ENCODE assay signal across 28 cellular contexts in genomic region chr18:37210781-37211180, GRCh38.
"Had no signal": no experiment of that assay in that cellular context is flagged by ENCODE, and none has a peak within 500 bp of the region (broad histone marks: within the 10 kb centered on the region; RNA-seq: fewer than 3 reads in every experiment).

No MANE protein-coding gene starts in this region.

- H3K4me3 ChIP-seq: neural progenitor cell, ovary, psoas muscle, right lobe of liver, sigmoid colon, stomach, thoracic aorta, thyroid gland, tibial nerve, upper lobe of left lung, vagina had no signal

- H3K27me3 Mint-ChIP-seq: progenitor cell of endocrine pancreas; stimulated activated naive B cell treated with anti-CD40 and anti-IgM and Interleukin-4, amounts not matched to agents 10 μg/mL and 1 μg/mL and 100 μg/mL, for 72 hours; stimulated activated naive CD8-positive, alpha-beta T cell treated with anti-CD3 and anti-CD28 coated beads, Interleukin-15, Interleukin-2, amounts not matched to agents 100 ng/mL and 50 ng/mL, for 24 hours had no signal

- H3K27ac ChIP-seq: neural progenitor cell, ovary, parathyroid adenoma, psoas muscle, right lobe of liver, sigmoid colon, stomach, thoracic aorta, thyroid gland, tibial nerve, upper lobe of left lung, vagina had no signal

- H3K4me3 Mint-ChIP-seq: natural killer cell; nephron; neural progenitor cell; stimulated activated effector memory CD8-positive, alpha-beta T cell treated with anti-CD3 and anti-CD28 coated beads, Interleukin-12 subunit alpha, Interleukin-12 subunit beta, amount 100 ng/mL, for 72 hours; stimulated activated naive B cell treated with anti-CD40 and anti-IgM and Interleukin-4, amounts not matched to agents 10 μg/mL and 1 μg/mL and 100 μg/mL, for 72 hours; stimulated activated naive CD8-positive, alpha-beta T cell treated with anti-CD3 and anti-CD28 coated beads, Interleukin-15, Interleukin-2, amounts not matched to agents 100 ng/mL and 50 ng/mL, for 24 hours had no signal

- H3K4me1 Mint-ChIP-seq: natural killer cell; nephron; neural progenitor cell; stimulated activated effector memory CD8-positive, alpha-beta T cell treated with anti-CD3 and anti-CD28 coated beads, Interleukin-12 subunit alpha, Interleukin-12 subunit beta, amount 100 ng/mL, for 72 hours; stimulated activated naive B cell treated with anti-CD40 and anti-IgM and Interleukin-4, amounts not matched to agents 10 μg/mL and 1 μg/mL and 100 μg/mL, for 72 hours had no signal

- DNase-seq: natural killer cell; occipital lobe; ovary; posterior cingulate gyrus; psoas muscle; right cardiac atrium; right lobe of liver; sigmoid colon; small intestine; stimulated activated CD4-positive, alpha-beta T cell treated with anti-CD3 and anti-CD28 coated beads, Interleukin-15, amount 100 ng/mL, for 24 hours; stimulated activated CD4-positive, alpha-beta T cell treated with anti-CD3 and anti-CD28 coated beads, Interleukin-2, amount 100 ng/mL, for 24 hours; stimulated activated CD4-positive, alpha-beta T cell treated with anti-CD3 and anti-CD28 coated beads, Interleukin-2, amount 100 ng/mL, for 48 hours; stimulated activated CD4-positive, alpha-beta T cell treated with anti-CD3 and anti-CD28 coated beads, Interleukin-4, amount 100 ng/mL, for 24 hours; stimulated activated naive B cell treated with anti-CD40 and anti-IgM and Interleukin-4, amounts not matched to agents 10 μg/mL and 1 μg/mL and 100 μg/mL, for 72 hours; stimulated activated naive CD4-positive, alpha-beta T cell treated with Interleukin-2 at 50 U/mL for 16 hours; stomach; thyroid gland; trophoblast cell; upper lobe of left lung had no signal

- H3K4me1 ChIP-seq: neural progenitor cell, parathyroid adenoma, psoas muscle, right lobe of liver, sigmoid colon, stomach, thyroid gland, tibial nerve, upper lobe of left lung, vagina had no signal

- H3K36me3 ChIP-seq: neural progenitor cell, ovary, right lobe of liver, sigmoid colon, stomach, thoracic aorta, thyroid gland, tibial nerve, upper lobe of left lung, vagina had no signal

- H3K27me3 ChIP-seq: ovary, right lobe of liver, sigmoid colon, stomach, thyroid gland, tibial nerve, upper lobe of left lung, vagina had no signal

- H3K9ac ChIP-seq: neural progenitor cell, parathyroid adenoma had no signal

- H3K27ac Mint-ChIP-seq: natural killer cell; nephron; neural progenitor cell; progenitor cell of endocrine pancreas; stimulated activated effector memory CD8-positive, alpha-beta T cell treated with anti-CD3 and anti-CD28 coated beads, Interleukin-12 subunit alpha, Interleukin-12 subunit beta, amount 100 ng/mL, for 72 hours; stimulated activated naive B cell treated with anti-CD40 and anti-IgM and Interleukin-4, amounts not matched to agents 10 μg/mL and 1 μg/mL and 100 μg/mL, for 72 hours; stimulated activated naive CD8-positive, alpha-beta T cell treated with anti-CD3 and anti-CD28 coated beads, Interleukin-15, Interleukin-2, amounts not matched to agents 100 ng/mL and 50 ng/mL, for 24 hours had no signal

- H3K36me3 Mint-ChIP-seq: natural killer cell; neural progenitor cell; stimulated activated effector memory CD8-positive, alpha-beta T cell treated with anti-CD3 and anti-CD28 coated beads, Interleukin-12 subunit alpha, Interleukin-12 subunit beta, amount 100 ng/mL, for 72 hours had no signal

- ATAC-seq: natural killer cell; psoas muscle; right cardiac atrium; right lobe of liver; stimulated activated effector memory CD8-positive, alpha-beta T cell treated with anti-CD3 and anti-CD28 coated beads, Interleukin-12 subunit alpha, Interleukin-12 subunit beta, amount 100 ng/mL, for 72 hours; stimulated activated naive B cell treated with anti-CD40 and anti-IgM and Interleukin-4, amounts not matched to agents 10 μg/mL and 1 μg/mL and 100 μg/mL, for 72 hours had no signal

- H3K9me3 ChIP-seq: ovary, right lobe of liver, thyroid gland, vagina had no signal
